ENCODE assay signal across 14 cellular contexts in the genomic region with DNA sequence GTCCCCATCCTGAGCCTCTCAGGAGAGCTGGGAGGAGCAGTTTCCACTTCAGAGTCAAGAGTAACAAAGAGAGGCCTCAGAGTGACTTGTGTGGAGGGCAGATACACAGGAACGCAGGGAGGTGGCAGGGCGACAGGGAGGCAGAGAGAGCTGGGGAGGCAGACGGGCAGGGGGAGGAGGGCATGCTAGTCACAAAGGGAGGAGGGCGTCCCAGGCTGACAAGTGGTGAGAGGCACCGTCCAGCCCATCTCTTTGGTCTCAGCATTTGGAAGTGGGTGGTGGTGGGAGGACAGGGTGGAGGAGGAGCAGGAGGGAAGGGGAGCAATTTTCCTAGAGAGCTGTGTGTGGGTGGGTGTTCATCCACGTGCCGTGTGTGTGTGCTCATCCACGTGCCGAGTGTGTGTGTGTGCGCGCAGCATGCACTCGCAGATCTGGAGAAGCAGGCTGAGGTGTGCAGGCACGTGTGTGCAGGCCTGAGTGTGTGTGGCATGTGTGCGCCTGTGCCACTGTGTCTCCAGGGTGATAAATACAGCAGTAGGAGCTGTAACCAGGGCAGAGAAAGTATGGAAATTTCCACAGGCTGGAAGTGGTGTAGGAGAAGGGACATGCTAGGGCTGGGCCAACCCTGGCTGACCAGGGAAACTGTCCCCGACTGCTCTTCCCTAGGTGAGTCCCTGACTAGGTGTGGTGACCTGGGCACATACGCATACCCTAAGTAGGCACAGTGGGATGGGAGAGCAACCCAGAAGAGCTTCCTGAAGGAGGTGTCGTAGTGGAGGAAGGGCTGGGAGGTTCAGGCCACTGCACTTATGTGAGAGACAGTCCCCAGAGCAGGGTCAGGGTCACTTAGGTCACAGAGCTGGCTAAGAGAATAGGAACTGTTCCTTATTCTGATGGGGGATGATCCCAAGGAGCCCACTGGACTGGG. TPM values are rescaled to one million over a fixed set of nuclear protein-coding genes. Genes with fewer than 3 reads are reported as not detected.
DNase-seq lines count a peak whose midpoint lies in the region; ATAC-seq, FAIRE-seq and TF ChIP-seq lines count a peak whose summit lies in the region.
"Had no signal": no experiment of that assay in that cellular context is flagged by ENCODE, and none has a peak within 500 bp of the region (broad histone marks: within the 10 kb centered on the region; RNA-seq: fewer than 3 reads in every experiment).

No MANE protein-coding gene starts in this region.

- TF ChIP-seq RAD21 in H1 (IDR thresholded peaks at IDR 0.05 in 1 of 2, conservative IDR thresholded peaks at IDR 0.05 in 1 of 2; ENCODE audit: low read depth in 2 of 2, low read length in 2 of 2), result no peak

- H2BK12ac ChIP-seq in H1 (ENCODE audit: low read depth, low read length), result peak overlapping the region; percentile 35; the same call in 1 of the 2 replicates
- no peak overlapping the region for H2BK12ac ChIP-seq in neuronal stem cell (ENCODE audit: low read length)

- H3K27me3 Mint-ChIP-seq in Calu3 (ENCODE audit: unreplicated experiment), result peaks cover 51% of the 10 kb centered on the region
- peaks cover 33% of the 10 kb centered on the region for H3K27me3 Mint-ChIP-seq in activated CD8-positive, alpha-beta memory T cell treated with anti-CD3 and anti-CD28 coated beads, Interleukin-2, amount 10 ng/mL, durations not matched to agents 7 days and 5 days

- intact Hi-C loops in Calu3 (cut with micrococcal nuclease; ENCODE audit: unreplicated experiment), result loop anchor here (5.0 kb wide), 1 partner anchor 209 kb away; no protein-coding TSS in a partner anchor

- peak overlapping the region; percentile 67 for H4K91ac ChIP-seq in H1 (replicated peaks; ENCODE audit: insufficient read length, low read length)
- H4K91ac ChIP-seq in neuronal stem cell (ENCODE audit: low read depth, low read length, poor library complexity), result no peak overlapping the region

- TF ChIP-seq POLR2A in NB4 (IDR thresholded peaks at IDR 0.05; ENCODE audit: extremely low read depth, insufficient read length) (no peak), H1 (IDR thresholded peaks at IDR 0.05; ENCODE audit: control extremely low read depth in 1 of 2, low read depth in 2 of 2, low read length in 2 of 2) (no peak; a peak in 1 of 3 replicates)

- no peak for ATAC-seq in HG03460 (IDR thresholded peaks at IDR 0.05; ENCODE audit: unreplicated experiment)
- ATAC-seq in HG02678 (IDR thresholded peaks at IDR 0.05; ENCODE audit: unreplicated experiment), result no peak
- no peak for ATAC-seq in activated CD8-positive, alpha-beta memory T cell treated with anti-CD3 and anti-CD28 coated beads, Interleukin-2, amount 10 ng/mL, durations not matched to agents 7 days and 5 days

- POLR2A ChIA-PET in H1 (lab: Charles Lee; ENCODE audit: partially characterized antibody), result interaction anchor here (0.7 to 3.9 kb wide), 12 partner anchors 11 to 125 kb away, joined by 3 to 12 read pairs (median 4); no protein-coding TSS in a partner anchor

- no peak overlapping the region for H2BK20ac ChIP-seq in H1 (ENCODE audit: low read length)

- H3K79me2 ChIP-seq in H1 (ENCODE audit: control insufficient read depth in 1 of 2, insufficient read depth in 2 of 2, low read length in 2 of 2), result no peaks in the 10 kb centered on the region
- H3K79me2 ChIP-seq: hepatocyte had no signal

- H4K8ac ChIP-seq in H1 (ENCODE audit: extremely low read depth, insufficient read depth, low read length) (no peak overlapping the region; the same call in 1 of the 2 replicates), neuronal stem cell (ENCODE audit: low read depth, low read length) (no peak overlapping the region)

- H3K4me3 ChIP-seq in NB4 (ENCODE audit: low read depth, low read length) (no peak overlapping the region), H1 (ENCODE audit: extremely low read depth in 1 of 4, insufficient read depth in 2 of 4, low read depth in 3 of 4, low read length in 4 of 4) (no peak overlapping the region), neuronal stem cell (ENCODE audit: low read length in 2 of 2) (peak overlapping the region in 1 of 2 donors; percentile 27)
- H3K4me3 ChIP-seq: hepatocyte had no signal

- H3K4me1 ChIP-seq in H1 (replicated peaks in 1 of 4; ENCODE audit: control insufficient read depth in 3 of 4, insufficient read depth in 4 of 4, low read length in 3 of 4), result peaks cover 0 to 16% (median 7%) of the 10 kb centered on the region in 4 experiments; a peak in 5 of 7 replicates
- peaks cover 6 to 18% of the 10 kb centered on the region in 2 donors for H3K4me1 ChIP-seq in neuronal stem cell (ENCODE audit: control insufficient read depth in 2 of 2, insufficient read depth in 1 of 2, low read depth in 1 of 2, low read length in 2 of 2)

- no peak overlapping the region for H2AK5ac ChIP-seq in H1 (ENCODE audit: low read depth, low read length)
- no peak overlapping the region for H2AK5ac ChIP-seq in neuronal stem cell (ENCODE audit: low read depth, low read length)

- H3K14ac ChIP-seq in H1 (ENCODE audit: insufficient read length) (no peak overlapping the region), neuronal stem cell (ENCODE audit: low read length) (peak overlapping the region; percentile 40)

- peak overlapping the region; percentile 6 for H3K27ac Mint-ChIP-seq in Calu3 (ENCODE audit: unreplicated experiment)
- H3K27ac Mint-ChIP-seq in activated CD8-positive, alpha-beta memory T cell treated with anti-CD3 and anti-CD28 coated beads, Interleukin-2, amount 10 ng/mL, durations not matched to agents 7 days and 5 days, result no peak overlapping the region

- H3K79me1 ChIP-seq in H1 (ENCODE audit: low read depth, low read length) (no peaks in the 10 kb centered on the region), neuronal stem cell (ENCODE audit: low read depth, low read length) (no peaks in the 10 kb centered on the region)

- H3K56ac ChIP-seq in H1 (replicated peaks; ENCODE audit: insufficient read length, low read depth, low read length), result no peak overlapping the region

- H3K4ac ChIP-seq in H1 (replicated peaks; ENCODE audit: insufficient read length, low read depth, low read length) (peak overlapping the region; percentile 64), neuronal stem cell (ENCODE audit: low read length) (no peak overlapping the region)

- H3K27ac ChIP-seq in H1 (ENCODE audit: low read depth, low read length), result no peak overlapping the region
- H3K27ac ChIP-seq in neuronal stem cell (replicated peaks; ENCODE audit: low read length), result no peak overlapping the region
- H3K27ac ChIP-seq: C4-2B, hepatocyte had no signal

- H3K4me2 ChIP-seq in H1 (ENCODE audit: insufficient read depth in 1 of 2, low read depth in 2 of 2, low read length in 2 of 2), result no peak overlapping the region
- no peak overlapping the region for H3K4me2 ChIP-seq in neuronal stem cell (ENCODE audit: insufficient read depth, low read length, poor library complexity, severe bottlenecking)
- H3K4me2 ChIP-seq: hepatocyte had no signal

- no peak overlapping the region for H2AFZ ChIP-seq in H1 (ENCODE audit: low read length)
- H2AFZ ChIP-seq in neuronal stem cell (ENCODE audit: low read length), result no peak overlapping the region
- H2AFZ ChIP-seq: hepatocyte had no signal

- FAIRE-seq in H1 (lab: Jason Lieb, UNC), result no peak
- FAIRE-seq: H54 had no signal

- no peaks in the 10 kb centered on the region for H3K4me1 Mint-ChIP-seq in Calu3 (ENCODE audit: low read depth, unreplicated experiment)
- H3K4me1 Mint-ChIP-seq in activated CD8-positive, alpha-beta memory T cell treated with anti-CD3 and anti-CD28 coated beads, Interleukin-2, amount 10 ng/mL, durations not matched to agents 7 days and 5 days, result peaks cover 24% of the 10 kb centered on the region

- H3K9me3 Mint-ChIP-seq in Calu3 (ENCODE audit: low read depth, unreplicated experiment), result no peaks in the 10 kb centered on the region
- no peaks in the 10 kb centered on the region for H3K9me3 Mint-ChIP-seq in activated CD8-positive, alpha-beta memory T cell treated with anti-CD3 and anti-CD28 coated beads, Interleukin-2, amount 10 ng/mL, durations not matched to agents 7 days and 5 days (ENCODE audit: low read depth)

- H3K18ac ChIP-seq in H1 (ENCODE audit: extremely low read depth, low read length) (0 out of 2 replicates have a peak overlapping the region, but pooled peaks have one; percentile 21), neuronal stem cell (ENCODE audit: low read length) (peak overlapping the region; percentile 31)

- H3K36me3 ChIP-seq in H1 (ENCODE audit: control insufficient read depth in 2 of 4, insufficient read depth in 4 of 4, low read length in 3 of 4) (no peaks in the 10 kb centered on the region; a peak in 1 of 8 replicates), neuronal stem cell (replicated peaks in 1 of 2; ENCODE audit: control insufficient read depth in 2 of 2, insufficient read depth in 2 of 2, low read length in 2 of 2) (no peaks in the 10 kb centered on the region)

- TF ChIP-seq EP300 in H1 (IDR thresholded peaks at IDR 0.05; ENCODE audit: borderline replicate concordance in 1 of 2, low read depth in 2 of 2, low read length in 2 of 2), result no peak

- BruUV-seq in Calu3 (replicated peaks; lab: Mats Ljungman, UMichigan), result TSS peak; percentile 9

- TF ChIP-seq CTCF in Calu3 (IDR thresholded peaks at IDR 0.05; ENCODE audit: unreplicated experiment) (no peak), NB4 (IDR thresholded peaks at IDR 0.05; ENCODE audit: low read depth, low read length) (no peak), H1 (IDR thresholded peaks at IDR 0.05; ENCODE audit: control extremely low read depth in 1 of 3, insufficient read depth in 1 of 3, low read depth in 1 of 3, low read length in 3 of 3) (no peak)

- H3K9ac ChIP-seq in H1 (replicated peaks in 1 of 4; ENCODE audit: extremely low read depth in 1 of 4, low read depth in 3 of 4, low read length in 3 of 4), result no peak overlapping the region
- peak overlapping the region; percentile 87 for H3K9ac ChIP-seq in neuronal stem cell (ENCODE audit: low read depth, low read length, poor library complexity)

- H2BK15ac ChIP-seq in H1 (ENCODE audit: low read length) (no peak overlapping the region; the same call in 1 of the 2 replicates), neuronal stem cell (ENCODE audit: low read length) (no peak overlapping the region)

- DNase-seq in Calu3 (no peak), NB4 (ENCODE audit: low read depth) (peak; percentile 20), H1 (ENCODE audit: low read depth in 1 of 2, low spot score in 2 of 2) (no peak), neuronal stem cell (ENCODE audit: low spot score) (no peak), HT-29 (ENCODE audit: low spot score) (no peak)
- DNase-seq in activated CD8-positive, alpha-beta memory T cell treated with anti-CD3 and anti-CD28 coated beads, Interleukin-2, amount 10 ng/mL, durations not matched to agents 7 days and 5 days, result no peak
- DNase-seq: NCI-H748 treated with DMSO at 0.1 percent for 48 hours; stimulated activated CD4-positive, alpha-beta T cell treated with anti-CD3 and anti-CD28 coated beads, Interleukin-4, amount 100 ng/mL, for 1 hour; stimulated activated naive CD4-positive, alpha-beta T cell treated with Interleukin-2 at 50 U/mL for 16 hours had no signal

- peaks cover 2% of the 10 kb centered on the region; the same call in 1 of the 2 replicates for H3K23me2 ChIP-seq in H1 (ENCODE audit: low read depth, low read length)

- WGBS in H1 (ENCODE audit: extremely low coverage in 1 of 2, insufficient coverage in 1 of 2, insufficient read length in 1 of 2, insufficient replicate concordance in 2 of 2, low coverage in 1 of 2, low lambda C conversion rate in 2 of 2, missing lambda C conversion rate in 1 of 2), 2 experiments, result 74% methylated on average over 17 of the region's 17 CpGs; no CpG with 5 or more reads in 1 of the 2 experiments
- no CpG with 5 or more reads among the region's 17 CpGs for WGBS in neuronal stem cell (ENCODE audit: extremely low coverage in 2 of 2, insufficient read length in 2 of 2, insufficient replicate concordance in 1 of 2), 2 donors

- no peak overlapping the region for H2BK120ac ChIP-seq in H1 (replicated peaks; ENCODE audit: low read depth, low read length)
- H2BK120ac ChIP-seq in neuronal stem cell (ENCODE audit: low read depth, low read length), result no peak overlapping the region

- no peak overlapping the region for H3K4me3 Mint-ChIP-seq in Calu3 (ENCODE audit: low read depth, unreplicated experiment)
- no peak overlapping the region for H3K4me3 Mint-ChIP-seq in activated CD8-positive, alpha-beta memory T cell treated with anti-CD3 and anti-CD28 coated beads, Interleukin-2, amount 10 ng/mL, durations not matched to agents 7 days and 5 days

- H2BK5ac ChIP-seq in H1 (ENCODE audit: low read depth, low read length), result peak overlapping the region; percentile 36; the same call in 1 of the 2 replicates
- H2BK5ac ChIP-seq in neuronal stem cell (ENCODE audit: low read length), result no peak overlapping the region

- no peak overlapping the region for H3K23ac ChIP-seq in H1 (ENCODE audit: insufficient read length)
- H3K23ac ChIP-seq in neuronal stem cell (ENCODE audit: low read depth, low read length, poor library complexity), result peak overlapping the region; percentile 81

- H3K27me3 ChIP-seq in H1 (replicated peaks in 1 of 4; ENCODE audit: control insufficient read depth in 3 of 4, extremely low read depth in 1 of 4, insufficient read depth in 3 of 4, low read length in 3 of 4), result peaks cover 0 to 20% (median 8%) of the 10 kb centered on the region in 4 experiments; a peak in 5 of 7 replicates
- H3K27me3 ChIP-seq in neuronal stem cell (ENCODE audit: control insufficient read depth in 3 of 3, insufficient read depth in 3 of 3, low read depth in 1 of 3, low read length in 3 of 3), result peaks cover 0 to 37% (median 24%) of the 10 kb centered on the region in 3 experiments

- no peak overlapping the region for H4K5ac ChIP-seq in H1 (ENCODE audit: insufficient read length, low read depth, low read length)

- peaks cover 39% of the 10 kb centered on the region for H3K36me3 Mint-ChIP-seq in Calu3 (ENCODE audit: insufficient read depth, unreplicated experiment)
- H3K36me3 Mint-ChIP-seq in activated CD8-positive, alpha-beta memory T cell treated with anti-CD3 and anti-CD28 coated beads, Interleukin-2, amount 10 ng/mL, durations not matched to agents 7 days and 5 days, result peaks cover 4% of the 10 kb centered on the region

- H4K20me1 ChIP-seq in H1 (replicated peaks in 1 of 2; ENCODE audit: control insufficient read depth in 1 of 2, insufficient read depth in 2 of 2, low read length in 2 of 2), result peaks cover 12 to 23% of the 10 kb centered on the region in 2 experiments

- no peaks in the 10 kb centered on the region for H3K9me3 ChIP-seq in H1 (ENCODE audit: insufficient read depth in 2 of 2, low read depth in 1 of 2, low read length in 1 of 2)
- H3K9me3 ChIP-seq in neuronal stem cell (replicated peaks in 1 of 2; ENCODE audit: control insufficient read depth in 2 of 2, insufficient read depth in 1 of 2, low read depth in 1 of 2, low read length in 2 of 2), result no peaks in the 10 kb centered on the region

- CTCF ChIA-PET in Calu3 (lab: Charles Lee), result interaction anchor here (0.6 to 2.3 kb wide), 3 partner anchors 82 to 210 kb away, joined by 3 to 10 read pairs (median 7); no protein-coding TSS in a partner anchor
- CTCF ChIA-PET in H1 (lab: Charles Lee; ENCODE audit: partially characterized antibody), result interaction anchor here (0.8 to 19.1 kb wide), 21 partner anchors 7 to 141 kb away, joined by 3 to 384 read pairs (median 7); a partner anchor contains a TSS
- CTCF ChIA-PET in activated CD8-positive, alpha-beta memory T cell treated with anti-CD3 and anti-CD28 coated beads, Interleukin-2, amount 10 ng/mL, durations not matched to agents 7 days and 5 days (lab: Charles Lee), result interaction anchor here (2.8 to 15.9 kb wide), 3 partner anchors 13 to 210 kb away, joined by 12 to 203 read pairs (median 69); no protein-coding TSS in a partner anchor

RNA-seq across cellular contexts. Expression of a gene that starts 7.3 kb away (rescaled TPM):
- total RNA-seq in Calu3 (2022), result 1.1 and 4.3 TPM in 2 replicates
- total RNA-seq in H1 (2021; fragmentation: NEBNext Ultra II Directional; extraction: Animal tissue kit (Norgen Biotek cat#: 25700)), result 3.4 and 5.0 TPM in 2 replicates
- polyA plus RNA-seq in H1 (2011; rRNA removed), result 7.1 and 10.0 TPM in 2 replicates
- 5.7 TPM for polyA plus RNA-seq in H1 (2011; cell fraction: cytosol; rRNA removed)
- 14.6 TPM for polyA plus RNA-seq in H1 (2011; cell fraction: nucleus; rRNA removed)
- polyA plus RNA-seq in H1 (2012, experiment 1 of 2), result 1.8 to 6.8 TPM (median 3.9 TPM) in 4 replicates
- 2.9 TPM for polyA plus RNA-seq in H1 (2012, experiment 2 of 2)
- polyA plus RNA-seq in H1 (2013, experiment 1 of 2), result 4.1 TPM
- polyA plus RNA-seq in H1 (2013, experiment 2 of 2), result 4.8 TPM
- 5.9 and 10.1 TPM in 2 replicates for polyA minus RNA-seq in H1 (2011; rRNA and poly(A)+ RNA removed)
- 2.1 TPM for polyA minus RNA-seq in H1 (2011; cell fraction: cytosol; rRNA and poly(A)+ RNA removed)
- polyA minus RNA-seq in H1 (2011; cell fraction: nucleus; rRNA and poly(A)+ RNA removed), result 6.0 TPM
- polyA plus RNA-seq in neuronal stem cell (2013, experiment 1 of 2), result 1.7 TPM
- polyA plus RNA-seq in neuronal stem cell (2013, experiment 2 of 2), result 1.7 TPM
- total RNA-seq in activated CD8-positive, alpha-beta memory T cell treated with anti-CD3 and anti-CD28 coated beads, Interleukin-2, amount 10 ng/mL, durations not matched to agents 7 days and 5 days, result under 1 TPM; 0.67 to 0.75 TPM
- 0.29 and 0.79 TPM in 2 replicates for total RNA-seq in HT-29 (2014; rRNA removed; shearing (Covaris generic))
